In the genomic region with DNA sequence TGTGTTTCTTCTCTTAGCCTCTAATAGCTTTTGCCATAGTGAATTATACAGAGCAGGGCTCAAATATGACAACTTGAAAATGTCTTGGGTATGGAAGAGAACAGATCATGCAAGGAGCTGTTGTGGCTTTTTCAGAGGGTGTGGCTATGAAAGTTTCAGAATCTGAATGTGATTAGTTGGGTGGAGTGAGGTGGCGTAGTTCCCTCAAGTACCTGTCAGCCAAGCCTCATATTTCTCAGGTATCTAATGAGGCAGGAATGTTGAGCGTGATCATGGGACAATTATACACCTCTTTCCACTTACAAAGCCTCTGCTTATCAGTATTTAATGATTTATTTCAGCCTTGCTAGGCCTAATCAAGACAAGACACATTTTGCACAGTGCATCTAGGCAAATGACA, we compare ENCODE assay signal across 15 cellular contexts.
DNase-seq lines count a peak whose midpoint lies in the region; ATAC-seq and TF ChIP-seq lines count a peak whose summit lies in the region.
"Had no signal": no experiment of that assay in that cellular context is flagged by ENCODE, and none has a peak within 500 bp of the region (broad histone marks: within the 10 kb centered on the region; RNA-seq: fewer than 3 reads in every experiment).

No MANE protein-coding gene starts in this region.

- TF ChIP-seq CTCF in GM12865 (IDR thresholded peaks at IDR 0.05; ENCODE audit: insufficient read depth, low read depth, low read length, missing control alignments) (no peak), RWPE1 (conservative IDR thresholded peaks at IDR 0.05; ENCODE audit: low read depth) (no peak), hepatocyte (IDR thresholded peaks at IDR 0.05; ENCODE audit: poor library complexity) (no peak)

- H3K36me3 ChIP-seq in hepatocyte (replicated peaks; ENCODE audit: insufficient read depth, low read depth), result no peaks in the 10 kb centered on the region
- H3K36me3 ChIP-seq: BLaER1 treated with 17β-estradiol and CSF1 and Interleukin-3, amounts not matched to agents 10 nM and 100 nM had no signal

- no peak overlapping the region for H2AFZ ChIP-seq in hepatocyte

- CTCF ChIA-PET in RWPE1 (lab: Yijun Ruan, JAX), result interaction anchor here (0.7 kb wide), 1 partner anchor 210 kb away, joined by 3 read pairs; no protein-coding TSS in a partner anchor

- POLR2A ChIA-PET in RWPE1 (lab: Yijun Ruan, JAX; ENCODE audit: low non-redundant PET), result no interaction called here

- H3K4me2 ChIP-seq in hepatocyte, result no peak overlapping the region
- H3K4me2 ChIP-seq: BLaER1 treated with 17β-estradiol and CSF1 and Interleukin-3, amounts not matched to agents 10 nM and 100 nM had no signal

- H3K4me1 ChIP-seq in hepatocyte (ENCODE audit: insufficient read depth), result peaks cover 30% of the 10 kb centered on the region

- H3K9me2 ChIP-seq in hepatocyte (replicated peaks; ENCODE audit: insufficient read depth), result no peaks in the 10 kb centered on the region

- ATAC-seq in GM21619 (IDR thresholded peaks at IDR 0.05; ENCODE audit: unreplicated experiment) (no peak), GM19324 (IDR thresholded peaks at IDR 0.05; ENCODE audit: low FRiP score, unreplicated experiment) (no peak)
- ATAC-seq: K562, Right ventricle myocardium inferior had no signal

- H3K27ac ChIP-seq in RWPE1 (no peak overlapping the region), hepatocyte (peak overlapping the region; percentile 86)
- H3K27ac ChIP-seq: BLaER1 treated with 17β-estradiol and CSF1 and Interleukin-3, amounts not matched to agents 10 nM and 100 nM had no signal

- H3K9me3 ChIP-seq in hepatocyte (ENCODE audit: low read depth), result no peaks in the 10 kb centered on the region

- no peaks in the 10 kb centered on the region for H3K79me2 ChIP-seq in hepatocyte

- 80% methylated on average over 2 of the region's 2 CpGs for WGBS in hepatocyte (ENCODE audit: low lambda C conversion rate, missing lambda C conversion rate)

- H4K20me1 ChIP-seq in hepatocyte (ENCODE audit: insufficient read depth, poor library complexity, severe bottlenecking), result no peaks in the 10 kb centered on the region
- H4K20me1 ChIP-seq: BLaER1 treated with 17β-estradiol and CSF1 and Interleukin-3, amounts not matched to agents 10 nM and 100 nM had no signal

- no peaks in the 10 kb centered on the region for H3K27me3 ChIP-seq in hepatocyte
- H3K27me3 ChIP-seq: BLaER1 treated with 17β-estradiol and CSF1 and Interleukin-3, amounts not matched to agents 10 nM and 100 nM had no signal

- peak; percentile 24 for DNase-seq in GM12865 (ENCODE audit: low read depth)
- peak; percentile 26 for DNase-seq in RWPE1 (ENCODE audit: low spot score)
- DNase-seq in hepatocyte (ENCODE audit: low spot score), result peak; percentile 41
- peak; percentile 25 for DNase-seq in mucosa of gallbladder (ENCODE audit: low spot score)
- DNase-seq in NCI-H2081 (lab: John Stamatoyannopoulos, UW), result no peak
- DNase-seq in hippocampal formation (lab: John Stamatoyannopoulos, UW), result no peak
- DNase-seq: H9, NCI-H1092 treated with DMSO at 0.1 percent for 48 hours, NCI-H1694 treated with DMSO at 0.1 percent for 48 hours, NCI-H748 treated with DMSO at 0.1 percent for 48 hours had no signal

- H3K4me3 ChIP-seq in GM12865 (ENCODE audit: low read depth, low read length) (no peak overlapping the region), hepatocyte (no peak overlapping the region)
- H3K4me3 ChIP-seq: BLaER1 treated with 17β-estradiol and CSF1 and Interleukin-3, amounts not matched to agents 10 nM and 100 nM; K562 had no signal

Comparison
In these comparisons a context has a peak if more than half of its experiments do, and no peak if none do; other contexts are left out.
1. DNase-seq: peak in GM12865 (single experiment), RWPE1 (single experiment), hepatocyte (single experiment) and mucosa of gallbladder (single experiment); none in NCI-H2081 (0 of 2) and hippocampal formation (0 of 2).